Comparison of ENCODE assay signal across 3 cellular contexts in genomic region chr9:132446887-132447286, GRCh38.
TF ChIP-seq lines count a peak whose summit lies in the region.

No MANE protein-coding gene starts in this region.

TF ChIP-seq in GM23338, 12 proteins besides CTCF, POLR2A, EP300 and RAD21 (continues in another document):
- TF ChIP-seq STAT1 (IDR thresholded peaks at IDR 0.05; ENCODE audit: unreplicated experiment) (no peak), NANOG (IDR thresholded peaks at IDR 0.05; ENCODE audit: borderline replicate concordance) (no peak), EZH2phosphoT487 (IDR thresholded peaks at IDR 0.05; ENCODE audit: unreplicated experiment) (no peak), EZH2 (IDR thresholded peaks at IDR 0.05; ENCODE audit: low read depth, unreplicated experiment) (no peak), ZNF331 (CRISPR knock-in tag; IDR thresholded peaks at IDR 0.05; ENCODE audit: low read depth) (no peak), ZNF114 (CRISPR knock-in tag; IDR thresholded peaks at IDR 0.05) (no peak), POLR2AphosphoS5 (IDR thresholded peaks at IDR 0.05; ENCODE audit: low read depth) (no peak), CREB1 (CRISPR knock-in tag; IDR thresholded peaks at IDR 0.05; ENCODE audit: low read depth) (no peak), ETS1 (IDR thresholded peaks at IDR 0.05) (no peak)

TF ChIP-seq in WTC11, 78 proteins besides CTCF, POLR2A, EP300 and RAD21:
- TF ChIP-seq IRF2 (CRISPR knock-in tag; IDR thresholded peaks at IDR 0.05; ENCODE audit: borderline replicate concordance, low read depth) (no peak), GTF2I (CRISPR knock-in tag; conservative IDR thresholded peaks at IDR 0.05) (0 out of 2 replicates have a peak, but pooled peaks have one; percentile 29), ZMAT4 (CRISPR knock-in tag; IDR thresholded peaks at IDR 0.05) (no peak)
TF ChIP-seq in WTC11: peak in this region for 1.

TF ChIP-seq in H1, 55 proteins besides CTCF, POLR2A, EP300 and RAD21:
- TF ChIP-seq KDM1A (IDR thresholded peaks at IDR 0.05; ENCODE audit: borderline replicate concordance, low read length) (peak; percentile 71; the same call in 1 of the 2 replicates), SRF (IDR thresholded peaks at IDR 0.05; ENCODE audit: low read depth, low read length) (no peak)
TF ChIP-seq in H1: peak in this region for 1.
